In the genomic region with DNA sequence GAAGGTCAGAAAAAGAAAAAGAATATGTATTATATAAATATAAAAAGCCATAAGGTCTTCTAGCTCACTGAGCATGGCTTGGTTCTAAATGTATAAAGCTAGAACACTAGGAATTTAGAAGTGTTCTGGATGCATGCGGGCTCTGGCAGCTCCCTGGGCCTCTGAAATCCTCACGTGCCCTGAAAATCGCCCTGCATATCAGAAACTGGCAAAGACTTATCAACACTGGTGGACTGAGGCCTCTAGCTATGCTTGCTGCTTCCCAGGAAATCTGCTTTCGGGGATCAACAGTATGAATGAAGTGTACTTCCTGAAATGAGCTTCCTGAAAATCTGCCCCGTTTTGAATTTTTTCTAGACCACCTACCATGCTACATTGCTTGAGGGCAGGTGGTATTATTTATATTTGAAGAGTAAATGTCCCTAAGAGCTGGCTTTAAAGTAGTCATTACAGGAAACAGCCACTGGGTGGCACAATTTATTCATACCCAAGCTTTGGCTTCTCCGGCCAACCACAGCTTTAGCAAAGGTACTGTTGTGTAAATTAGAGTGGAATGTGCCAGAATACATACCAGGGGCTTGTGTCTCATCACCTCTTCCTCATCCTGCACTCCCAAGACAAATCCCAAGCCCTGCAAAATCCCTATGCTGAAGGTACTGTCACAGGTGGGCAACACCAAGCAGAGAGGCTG, we compare ENCODE assay signal across 8 cellular contexts. TPM values are rescaled to one million over a fixed set of nuclear protein-coding genes. Genes with fewer than 3 reads are reported as not detected.
DNase-seq lines count a peak whose midpoint lies in the region; ATAC-seq and TF ChIP-seq lines count a peak whose summit lies in the region.

No MANE protein-coding gene starts in this region.

- no peaks in the 10 kb centered on the region for H3K9me3 ChIP-seq in BE2C
- H3K9me3 ChIP-seq in WERI-Rb-1 (ENCODE audit: severe bottlenecking) = no peaks in the 10 kb centered on the region

- DNase-seq in BE2C (peak; percentile 25), NCI-H2107 treated with DMSO at 0.1 percent for 48 hours (lab: John Stamatoyannopoulos, UW; ENCODE audit: unreplicated experiment) (peak; percentile 36), WERI-Rb-1 (peak; percentile 46), myocyte (ENCODE audit: low read depth) (peak; percentile 71), NCI-H446 treated with DMSO at 0.1 percent for 48 hours (lab: John Stamatoyannopoulos, UW) (no peak)

- H3K27me3 ChIP-seq in BE2C (no peaks in the 10 kb centered on the region), WERI-Rb-1 (ENCODE audit: insufficient read depth, low read depth, severe bottlenecking) (no peaks in the 10 kb centered on the region)

- H3K36me3 ChIP-seq in BE2C (no peaks in the 10 kb centered on the region), WERI-Rb-1 (peaks cover 33% of the 10 kb centered on the region)

- no peak overlapping the region for H3K27ac ChIP-seq in WERI-Rb-1

- peak; percentile 61 for TF ChIP-seq CTCF in BE2C (IDR thresholded peaks at IDR 0.05; ENCODE audit: low read depth, low read length)
- TF ChIP-seq CTCF in WERI-Rb-1 (IDR thresholded peaks at IDR 0.05; ENCODE audit: low read depth, low read length) = peak; percentile 44

- no peak overlapping the region for H3K4me3 ChIP-seq in BE2C (ENCODE audit: low read depth, low read length)
- no peak overlapping the region for H3K4me3 ChIP-seq in WERI-Rb-1 (ENCODE audit: low read depth, low read length)

- ATAC-seq in GM18520 (IDR thresholded peaks at IDR 0.05; ENCODE audit: unreplicated experiment) = peak; percentile 66
- ATAC-seq in HG03060 (IDR thresholded peaks at IDR 0.05; ENCODE audit: low read depth, unreplicated experiment) = peak; percentile 61
- peak; percentile 85 for ATAC-seq in esophagus mucosa

- H3K4me1 ChIP-seq in BE2C = no peaks in the 10 kb centered on the region

RNA-seq across cellular contexts. Expression of gene CRTAP, which starts 17.7 kb away (rescaled TPM):
- polyA plus RNA-seq in BE2C (2012; ENCODE audit: insufficient read depth, insufficient read length, low read depth) = 13.7 TPM
- 78.7 TPM for total RNA-seq in esophagus mucosa
- total RNA-seq in myocyte = 155 and 207 TPM in 2 replicates
- polyA plus RNA-seq in myocyte (2012) = 240 TPM

RNA-seq across cellular contexts. Expression of gene GLB1, which starts 34.5 kb away (rescaled TPM):
- 26.3 TPM for polyA plus RNA-seq in BE2C (2012; ENCODE audit: insufficient read depth, insufficient read length, low read depth)
- total RNA-seq in esophagus mucosa = 28.8 TPM
- 83.2 and 89.8 TPM in 2 replicates for total RNA-seq in myocyte
- 87.9 TPM for polyA plus RNA-seq in myocyte (2012)

RNA-seq across cellular contexts. Expression of gene TMPPE, which starts 34.5 kb away (rescaled TPM):
- 0.32 TPM for polyA plus RNA-seq in BE2C (2012; ENCODE audit: insufficient read depth, insufficient read length, low read depth)
- total RNA-seq in esophagus mucosa (4.8 TPM), myocyte (3.5 and 4.7 TPM in 2 replicates)
- polyA plus RNA-seq in myocyte (2012) = 1.8 TPM
